Comparison of ENCODE assay signal across 25 cellular contexts in genomic region chr4:153887217-153887616, GRCh38.
"Had no signal": no experiment of that assay in that cellular context is flagged by ENCODE, and none has a peak within 500 bp of the region (broad histone marks: within the 10 kb centered on the region; RNA-seq: fewer than 3 reads in every experiment).

No MANE protein-coding gene starts in this region.

- H3K27me3 ChIP-seq: MG63, SJSA1 had no signal

- FAIRE-seq: RCC 7860 had no signal

- H3K9me3 ChIP-seq: MG63, SJSA1 had no signal

- H3K27ac ChIP-seq: SJSA1, SK-N-MC had no signal

- H3K4me1 ChIP-seq: SJSA1 had no signal

- H3K36me3 ChIP-seq: MG63, SJSA1 had no signal

- DNase-seq: IMR-90, Karpas-422, KG1, MG63, NCI-H1048, NCI-H1105, NCI-H1417, NCI-H1436 treated with DMSO at 0.1 percent for 48 hours, NCI-H1694, NCI-H1930, NCI-H2081, NCI-H2107, NCI-H226, NCI-H446, NCI-H510A, NCI-H524 treated with DMSO at 0.1 percent for 48 hours, NCI-H69, NCI-H774, Right ventricle myocardium superior, RPMI8226, SIG-M5, SW 1271 had no signal

- H3K4me3 ChIP-seq: MG63, SJSA1, SK-N-MC had no signal
